In the genomic region with DNA sequence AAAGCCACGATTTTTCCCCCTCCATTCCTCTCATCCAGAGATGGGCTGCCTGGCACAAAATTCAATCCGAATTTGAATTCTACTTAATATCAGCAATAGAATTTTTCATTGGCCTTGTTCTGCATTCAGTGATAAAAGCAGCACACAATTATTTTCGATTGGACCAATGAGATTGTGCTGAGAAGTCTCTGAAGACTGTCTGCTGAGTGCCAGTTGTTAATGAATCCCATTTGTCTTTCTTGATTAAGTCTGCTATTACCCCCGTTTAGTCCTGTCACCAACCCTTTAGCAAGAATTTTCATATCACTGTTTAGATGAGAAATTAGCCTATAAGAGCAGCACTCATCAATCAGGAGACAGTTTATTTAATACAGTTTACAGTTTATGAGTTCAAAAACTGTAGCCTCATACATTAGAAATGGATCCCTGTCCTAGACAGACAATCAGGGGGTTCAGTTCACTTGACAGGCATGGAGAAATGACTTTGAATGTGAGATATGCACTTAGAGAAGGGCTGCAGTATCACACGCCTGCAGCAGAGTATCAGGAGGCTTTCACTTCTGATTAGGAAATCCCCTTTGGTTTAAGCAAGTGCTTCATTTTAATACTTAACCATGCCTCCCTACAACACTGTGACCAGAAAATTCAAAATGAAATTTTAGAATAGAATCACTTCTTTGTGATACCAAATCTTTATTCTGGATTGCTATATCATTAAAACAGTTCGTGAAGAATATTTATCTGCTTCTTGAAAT, we compare ENCODE assay signal across 9 cellular contexts.
A peak's percentile ranks its signal among the peaks of the same experiment; 100 is the strongest.
DNase-seq lines count a peak whose midpoint lies in the region; ATAC-seq and TF ChIP-seq lines count a peak whose summit lies in the region.
"Had no signal": no experiment of that assay in that cellular context is flagged by ENCODE, and none has a peak within 500 bp of the region (broad histone marks: within the 10 kb centered on the region; RNA-seq: fewer than 3 reads in every experiment).

No MANE protein-coding gene starts in this region.

- H3K4me3 ChIP-seq in suprapubic skin: no peak overlapping the region

- H3K27me3 ChIP-seq in suprapubic skin: no peaks in the 10 kb centered on the region

- H3K36me3 ChIP-seq in suprapubic skin: no peaks in the 10 kb centered on the region

- DNase-seq in NOMO-1 treated with DMSO at 0.1 percent for 48 hours (lab: John Stamatoyannopoulos, UW; ENCODE audit: unreplicated experiment) (peak; percentile 3), NOMO-1 (lab: John Stamatoyannopoulos, UW; ENCODE audit: unreplicated experiment in 2 of 2) (no peak), astrocyte of the hippocampus (ENCODE audit: low read depth, low spot score) (peak; percentile 16), suprapubic skin (ENCODE audit: low spot score in 2 of 2) (no peak), SKM-1 treated with dmso at 0.1 percent for 144 hours (lab: John Stamatoyannopoulos, UW; ENCODE audit: unreplicated experiment) (no peak), NCI-H345 (lab: John Stamatoyannopoulos, UW) (no peak), foreskin melanocyte (no peak)
- DNase-seq: 8988T had no signal

- H3K27ac ChIP-seq in suprapubic skin: peak overlapping the region; percentile 66

- peaks cover 16% of the 10 kb centered on the region for H3K4me1 ChIP-seq in suprapubic skin

- 31% methylated on average over 6 of the region's 6 CpGs for WGBS in suprapubic skin

- no peak for TF ChIP-seq EP300 in suprapubic skin (IDR thresholded peaks at IDR 0.05)

- TF ChIP-seq POLR2A in suprapubic skin (IDR thresholded peaks at IDR 0.05): no peak

- TF ChIP-seq CTCF in suprapubic skin (IDR thresholded peaks at IDR 0.05): no peak

- ATAC-seq in HG03064 (IDR thresholded peaks at IDR 0.05; ENCODE audit: low read depth, unreplicated experiment): peak; percentile 88

- H3K9me3 ChIP-seq in suprapubic skin: no peaks in the 10 kb centered on the region

Comparison
In these comparisons a context has a peak if more than half of its experiments do, and no peak if none do; other contexts are left out.
1. DNase-seq: peak in NOMO-1 treated with DMSO at 0.1 percent for 48 hours (single experiment) and astrocyte of the hippocampus (single experiment); none in NOMO-1 (0 of 2), suprapubic skin (0 of 2), SKM-1 treated with dmso at 0.1 percent for 144 hours (single experiment), NCI-H345 (single experiment) and foreskin melanocyte (single experiment).